26 cellular contexts compared by ENCODE assay signal in the genomic region with DNA sequence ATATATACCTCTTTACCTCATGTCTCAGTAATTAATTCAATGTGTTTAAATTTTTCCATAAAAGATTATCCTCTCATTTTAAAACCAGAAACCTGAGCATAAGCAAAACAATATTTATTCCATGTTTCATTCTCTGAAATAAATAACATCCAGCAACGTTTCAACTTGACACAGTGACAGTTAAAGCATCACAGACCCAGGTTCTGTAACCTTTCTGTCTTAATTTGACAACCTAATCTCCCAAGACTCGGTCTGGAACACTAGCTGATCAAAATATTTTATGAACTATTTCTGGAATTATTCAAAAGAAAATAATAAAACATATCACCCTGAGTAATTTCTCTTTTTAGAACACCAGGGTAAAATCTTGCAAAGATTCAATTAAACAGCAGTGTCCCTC.
"Had no signal": no experiment of that assay in that cellular context is flagged by ENCODE, and none has a peak within 500 bp of the region (broad histone marks: within the 10 kb centered on the region; RNA-seq: fewer than 3 reads in every experiment).

No MANE protein-coding gene starts in this region.

- DNase-seq: activated CD4-positive, alpha-beta T cell treated with anti-CD3 and anti-CD28 coated beads for 4 hours; activated CD4-positive, alpha-beta T cell treated with anti-CD3 and anti-CD28 coated beads, Interleukin-2, amount 50 U/mL, for 48 hours; activated CD8-positive, alpha-beta memory T cell treated with anti-CD3 and anti-CD28 coated beads, Interleukin-2, amount 10 ng/mL, durations not matched to agents 7 days and 5 days; activated effector memory CD4-positive, alpha-beta T cell treated with Interleukin-2 at 50 U/mL for 16 hours; activated naive CD4-positive, alpha-beta T cell; activated T-cell treated with anti-CD3 and anti-CD28 coated beads, Interleukin-2, amount 50 U/mL, for 24 hours; amniotic stem cell; Kasumi-1; KBM-7; NCI-H1105 treated with DMSO at 0.1 percent for 48 hours; NCI-H146; NCI-H187 treated with DMSO at 0.1 percent for 48 hours; NCI-H2081 treated with DMSO at 0.1 percent for 48 hours; NCI-H446; NCI-H524; Peyer's patch; SHP77; T-cell; T-helper 2 cell; WERI-Rb-1 had no signal

- H3K27me3 ChIP-seq: Peyer's patch, SJSA1 had no signal

- H3K36me3 Mint-ChIP-seq: activated CD8-positive, alpha-beta memory T cell treated with anti-CD3 and anti-CD28 coated beads, Interleukin-2, amount 10 ng/mL, durations not matched to agents 7 days and 5 days; activated naive CD4-positive, alpha-beta T cell treated with anti-CD3 and anti-CD28 coated beads, Interleukin-2, amount 50 U/mL, for 24 hours; brain; T-cell had no signal

- ATAC-seq: activated CD4-positive, CD25-positive, alpha-beta regulatory T cell treated with anti-CD3 and anti-CD28 coated beads, Interleukin-2, amount 50 U/mL, for 24 hours; activated CD8-positive, alpha-beta memory T cell treated with anti-CD3 and anti-CD28 coated beads, Interleukin-2, amount 10 ng/mL, durations not matched to agents 7 days and 5 days; T-cell had no signal

- H3K27ac Mint-ChIP-seq: activated CD8-positive, alpha-beta memory T cell treated with anti-CD3 and anti-CD28 coated beads, Interleukin-2, amount 10 ng/mL, durations not matched to agents 7 days and 5 days; activated naive CD4-positive, alpha-beta T cell treated with anti-CD3 and anti-CD28 coated beads, Interleukin-2, amount 50 U/mL, for 24 hours; activated T-cell treated with anti-CD3 and anti-CD28 coated beads, Interleukin-2, amount 50 U/mL, for 24 hours; activated T-helper 1 cell treated with anti-CD3 and anti-CD28 coated beads, Interleukin-12 subunit alpha, Interleukin-12 subunit beta, Interleukin-2, Interleukin-4 antibody, amounts not matched to agents 30 ng/mL and 10 ng/mL and 1 ng/mL, durations not matched to agents 14 hours and 24 hours and 36 hours; brain; T-cell had no signal

- H3K27ac ChIP-seq: Peyer's patch, SJSA1, WERI-Rb-1 had no signal

- H3K27me3 Mint-ChIP-seq: activated T-cell treated with anti-CD3 and anti-CD28 coated beads, Interleukin-2, amount 50 U/mL, for 24 hours; brain had no signal

- H3K36me3 ChIP-seq: Peyer's patch, SJSA1, WERI-Rb-1 had no signal

- H3K9me3 ChIP-seq: Peyer's patch, SJSA1 had no signal

- H3K4me1 ChIP-seq: Peyer's patch, SJSA1 had no signal

- H3K4me3 ChIP-seq: Peyer's patch, SJSA1 had no signal

- H3K4me3 Mint-ChIP-seq: activated CD8-positive, alpha-beta memory T cell treated with anti-CD3 and anti-CD28 coated beads, Interleukin-2, amount 10 ng/mL, durations not matched to agents 7 days and 5 days; activated naive CD4-positive, alpha-beta T cell treated with anti-CD3 and anti-CD28 coated beads, Interleukin-2, amount 50 U/mL, for 24 hours; activated T-cell treated with anti-CD3 and anti-CD28 coated beads, Interleukin-2, amount 50 U/mL, for 24 hours; activated T-helper 1 cell treated with anti-CD3 and anti-CD28 coated beads, Interleukin-12 subunit alpha, Interleukin-12 subunit beta, Interleukin-2, Interleukin-4 antibody, amounts not matched to agents 30 ng/mL and 10 ng/mL and 1 ng/mL, durations not matched to agents 14 hours and 24 hours and 36 hours; brain; central memory CD8-positive, alpha-beta T cell; T-cell had no signal

- H3K4me1 Mint-ChIP-seq: activated CD8-positive, alpha-beta memory T cell treated with anti-CD3 and anti-CD28 coated beads, Interleukin-2, amount 10 ng/mL, durations not matched to agents 7 days and 5 days; activated naive CD4-positive, alpha-beta T cell treated with anti-CD3 and anti-CD28 coated beads, Interleukin-2, amount 50 U/mL, for 24 hours; central memory CD8-positive, alpha-beta T cell; T-cell had no signal

- H3K9me3 Mint-ChIP-seq: activated naive CD4-positive, alpha-beta T cell treated with anti-CD3 and anti-CD28 coated beads, Interleukin-2, amount 50 U/mL, for 24 hours; activated T-cell treated with anti-CD3 and anti-CD28 coated beads, Interleukin-2, amount 50 U/mL, for 24 hours; activated T-helper 1 cell treated with anti-CD3 and anti-CD28 coated beads, Interleukin-12 subunit alpha, Interleukin-12 subunit beta, Interleukin-2, Interleukin-4 antibody, amounts not matched to agents 30 ng/mL and 10 ng/mL and 1 ng/mL, durations not matched to agents 14 hours and 24 hours and 36 hours; central memory CD8-positive, alpha-beta T cell; T-cell had no signal
